1 cellular context compared by ENCODE assay signal in genomic region chr17:76260669-76261068, GRCh38.
TF ChIP-seq lines count a peak whose summit lies in the region.

No MANE protein-coding gene starts in this region.

TF ChIP-seq in K562, 482 proteins besides CTCF, POLR2A, EP300 and RAD21:
- TF ChIP-seq ATF2 (CRISPR knock-in tag; IDR thresholded peaks at IDR 0.05) = no peak
- TF ChIP-seq KHSRP (IDR thresholded peaks at IDR 0.05) = no peak
- no peak for TF ChIP-seq ZNF212 (CRISPR knock-in tag; IDR thresholded peaks at IDR 0.05)
- TF ChIP-seq KLF13 (tag; IDR thresholded peaks at IDR 0.05; ENCODE audit: borderline replicate concordance, low read depth) = no peak
- TF ChIP-seq, protein P1, sequence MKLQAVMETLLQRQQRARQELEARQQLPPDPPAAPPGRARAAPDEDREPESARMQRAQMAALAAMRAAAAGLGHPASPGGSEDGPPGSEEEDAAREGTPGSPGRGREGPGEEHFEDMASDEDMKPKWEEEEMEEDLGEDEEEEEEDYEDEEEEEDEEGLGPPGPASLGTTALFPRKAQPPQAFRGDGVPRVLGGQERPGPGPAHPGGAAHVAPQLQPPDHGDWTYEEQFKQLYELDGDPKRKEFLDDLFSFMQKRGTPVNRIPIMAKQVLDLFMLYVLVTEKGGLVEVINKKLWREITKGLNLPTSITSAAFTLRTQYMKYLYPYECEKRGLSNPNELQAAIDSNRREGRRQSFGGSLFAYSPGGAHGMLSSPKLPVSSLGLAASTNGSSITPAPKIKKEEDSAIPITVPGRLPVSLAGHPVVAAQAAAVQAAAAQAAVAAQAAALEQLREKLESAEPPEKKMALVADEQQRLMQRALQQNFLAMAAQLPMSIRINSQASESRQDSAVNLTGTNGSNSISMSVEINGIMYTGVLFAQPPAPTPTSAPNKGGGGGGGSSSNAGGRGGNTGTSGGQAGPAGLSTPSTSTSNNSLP (IDR thresholded peaks at IDR 0.05; ENCODE audit: borderline replicate concordance, low read depth, low read length) = no peak
- TF ChIP-seq, protein P2, sequence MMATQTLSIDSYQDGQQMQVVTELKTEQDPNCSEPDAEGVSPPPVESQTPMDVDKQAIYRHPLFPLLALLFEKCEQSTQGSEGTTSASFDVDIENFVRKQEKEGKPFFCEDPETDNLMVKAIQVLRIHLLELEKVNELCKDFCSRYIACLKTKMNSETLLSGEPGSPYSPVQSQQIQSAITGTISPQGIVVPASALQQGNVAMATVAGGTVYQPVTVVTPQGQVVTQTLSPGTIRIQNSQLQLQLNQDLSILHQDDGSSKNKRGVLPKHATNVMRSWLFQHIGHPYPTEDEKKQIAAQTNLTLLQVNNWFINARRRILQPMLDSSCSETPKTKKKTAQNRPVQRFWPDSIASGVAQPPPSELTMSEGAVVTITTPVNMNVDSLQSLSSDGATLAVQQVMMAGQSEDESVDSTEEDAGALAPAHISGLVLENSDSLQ (IDR thresholded peaks at IDR 0.05) = no peak
- TF ChIP-seq ATF7 (IDR thresholded peaks at IDR 0.05) = no peak
- TF ChIP-seq ZNF431 (CRISPR knock-in tag; IDR thresholded peaks at IDR 0.05) = no peak
- no peak for TF ChIP-seq GATAD2B (IDR thresholded peaks at IDR 0.05; ENCODE audit: borderline replicate concordance)
- no peak for TF ChIP-seq NRF1 (conservative IDR thresholded peaks at IDR 0.05 in 1 of 2, IDR thresholded peaks at IDR 0.05 in 1 of 2)
- TF ChIP-seq, protein P3, sequence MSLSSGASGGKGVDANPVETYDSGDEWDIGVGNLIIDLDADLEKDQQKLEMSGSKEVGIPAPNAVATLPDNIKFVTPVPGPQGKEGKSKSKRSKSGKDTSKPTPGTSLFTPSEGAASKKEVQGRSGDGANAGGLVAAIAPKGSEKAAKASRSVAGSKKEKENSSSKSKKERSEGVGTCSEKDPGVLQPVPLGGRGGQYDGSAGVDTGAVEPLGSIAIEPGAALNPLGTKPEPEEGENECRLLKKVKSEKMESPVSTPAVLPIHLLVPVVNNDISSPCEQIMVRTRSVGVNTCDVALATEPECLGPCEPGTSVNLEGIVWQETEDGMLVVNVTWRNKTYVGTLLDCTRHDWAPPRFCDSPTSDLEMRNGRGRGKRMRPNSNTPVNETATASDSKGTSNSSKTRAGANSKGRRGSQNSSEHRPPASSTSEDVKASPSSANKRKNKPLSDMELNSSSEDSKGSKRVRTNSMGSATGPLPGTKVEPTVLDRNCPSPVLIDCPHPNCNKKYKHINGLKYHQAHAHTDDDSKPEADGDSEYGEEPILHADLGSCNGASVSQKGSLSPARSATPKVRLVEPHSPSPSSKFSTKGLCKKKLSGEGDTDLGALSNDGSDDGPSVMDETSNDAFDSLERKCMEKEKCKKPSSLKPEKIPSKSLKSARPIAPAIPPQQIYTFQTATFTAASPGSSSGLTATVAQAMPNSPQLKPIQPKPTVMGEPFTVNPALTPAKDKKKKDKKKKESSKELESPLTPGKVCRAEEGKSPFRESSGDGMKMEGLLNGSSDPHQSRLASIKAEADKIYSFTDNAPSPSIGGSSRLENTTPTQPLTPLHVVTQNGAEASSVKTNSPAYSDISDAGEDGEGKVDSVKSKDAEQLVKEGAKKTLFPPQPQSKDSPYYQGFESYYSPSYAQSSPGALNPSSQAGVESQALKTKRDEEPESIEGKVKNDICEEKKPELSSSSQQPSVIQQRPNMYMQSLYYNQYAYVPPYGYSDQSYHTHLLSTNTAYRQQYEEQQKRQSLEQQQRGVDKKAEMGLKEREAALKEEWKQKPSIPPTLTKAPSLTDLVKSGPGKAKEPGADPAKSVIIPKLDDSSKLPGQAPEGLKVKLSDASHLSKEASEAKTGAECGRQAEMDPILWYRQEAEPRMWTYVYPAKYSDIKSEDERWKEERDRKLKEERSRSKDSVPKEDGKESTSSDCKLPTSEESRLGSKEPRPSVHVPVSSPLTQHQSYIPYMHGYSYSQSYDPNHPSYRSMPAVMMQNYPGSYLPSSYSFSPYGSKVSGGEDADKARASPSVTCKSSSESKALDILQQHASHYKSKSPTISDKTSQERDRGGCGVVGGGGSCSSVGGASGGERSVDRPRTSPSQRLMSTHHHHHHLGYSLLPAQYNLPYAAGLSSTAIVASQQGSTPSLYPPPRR (CRISPR knock-in tag; IDR thresholded peaks at IDR 0.05; ENCODE audit: borderline replicate concordance) = no peak
- no peak for TF ChIP-seq XRCC3 (IDR thresholded peaks at IDR 0.05)
- TF ChIP-seq MYC (IDR thresholded peaks at IDR 0.05; ENCODE audit: low read depth, low read length) = no peak
- no peak for TF ChIP-seq MYC (CRISPR knock-in tag; IDR thresholded peaks at IDR 0.05; ENCODE audit: borderline replicate concordance, low read depth)
- TF ChIP-seq FOXP1 (CRISPR knock-in tag; IDR thresholded peaks at IDR 0.05) = no peak
- TF ChIP-seq ZNF174 (CRISPR knock-in tag; IDR thresholded peaks at IDR 0.05) = no peak
- TF ChIP-seq TBL1XR1 (IDR thresholded peaks at IDR 0.05; ENCODE audit: low read length in 2 of 2) = no peak
- TF ChIP-seq ETS2 (tag; IDR thresholded peaks at IDR 0.05; ENCODE audit: borderline replicate concordance, poor library complexity, severe bottlenecking) = no peak
- TF ChIP-seq ZNF23 (CRISPR knock-in tag; IDR thresholded peaks at IDR 0.05) = no peak
- no peak for TF ChIP-seq YBX1 (IDR thresholded peaks at IDR 0.05)
- no peak for TF ChIP-seq KAT2B (IDR thresholded peaks at IDR 0.05; ENCODE audit: low read depth, low read length)
